2 cellular contexts compared by ENCODE assay signal in the genomic region with DNA sequence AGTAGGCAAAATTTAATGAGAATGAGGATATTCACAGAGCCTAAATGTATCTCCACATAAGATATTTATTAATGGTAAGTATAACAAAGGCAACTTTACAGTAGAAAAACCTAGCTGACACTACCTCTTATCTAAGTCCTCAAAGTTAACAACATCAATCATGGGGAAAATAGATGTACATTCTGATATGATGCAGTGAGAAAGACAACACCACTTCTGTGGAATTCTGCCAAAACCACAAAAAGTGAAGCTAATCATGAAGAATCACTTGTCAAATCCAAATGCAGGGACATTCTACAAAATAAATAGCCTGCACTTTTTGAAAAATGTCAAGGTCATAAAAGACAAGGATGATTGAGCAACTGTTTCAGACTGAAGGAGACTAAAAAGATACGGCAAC.
TF ChIP-seq lines count a peak whose summit lies in the region.

No MANE protein-coding gene starts in this region.

TF ChIP-seq in HEK293, 187 proteins besides CTCF, POLR2A, EP300 and RAD21 (continued from another document):
- TF ChIP-seq FEZF1 (tag by site-specific recombination; IDR thresholded peaks at IDR 0.05) (peak; percentile 44), ATF2 (tag by site-specific recombination; IDR thresholded peaks at IDR 0.05; ENCODE audit: low read depth) (no peak), ZNF350 (tag by site-specific recombination; IDR thresholded peaks at IDR 0.05) (no peak)
- TF ChIP-seq, protein P1, sequence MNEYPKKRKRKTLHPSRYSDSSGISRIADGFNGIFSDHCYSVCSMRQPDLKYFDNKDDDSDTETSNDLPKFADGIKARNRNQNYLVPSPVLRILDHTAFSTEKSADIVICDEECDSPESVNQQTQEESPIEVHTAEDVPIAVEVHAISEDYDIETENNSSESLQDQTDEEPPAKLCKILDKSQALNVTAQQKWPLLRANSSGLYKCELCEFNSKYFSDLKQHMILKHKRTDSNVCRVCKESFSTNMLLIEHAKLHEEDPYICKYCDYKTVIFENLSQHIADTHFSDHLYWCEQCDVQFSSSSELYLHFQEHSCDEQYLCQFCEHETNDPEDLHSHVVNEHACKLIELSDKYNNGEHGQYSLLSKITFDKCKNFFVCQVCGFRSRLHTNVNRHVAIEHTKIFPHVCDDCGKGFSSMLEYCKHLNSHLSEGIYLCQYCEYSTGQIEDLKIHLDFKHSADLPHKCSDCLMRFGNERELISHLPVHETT (tag by site-specific recombination; IDR thresholded peaks at IDR 0.05), result no peak
TF ChIP-seq in HEK293: peak in this region for 3.

TF ChIP-seq in SK-N-SH, 30 proteins besides CTCF, POLR2A, EP300 and RAD21 (continued from another document):
- TF ChIP-seq, protein P2, sequence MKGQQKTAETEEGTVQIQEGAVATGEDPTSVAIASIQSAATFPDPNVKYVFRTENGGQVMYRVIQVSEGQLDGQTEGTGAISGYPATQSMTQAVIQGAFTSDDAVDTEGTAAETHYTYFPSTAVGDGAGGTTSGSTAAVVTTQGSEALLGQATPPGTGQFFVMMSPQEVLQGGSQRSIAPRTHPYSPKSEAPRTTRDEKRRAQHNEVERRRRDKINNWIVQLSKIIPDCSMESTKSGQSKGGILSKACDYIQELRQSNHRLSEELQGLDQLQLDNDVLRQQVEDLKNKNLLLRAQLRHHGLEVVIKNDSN (IDR thresholded peaks at IDR 0.05; ENCODE audit: borderline replicate concordance, low read depth), result no peak
